ENCODE assay signal across 15 cellular contexts in the genomic region with DNA sequence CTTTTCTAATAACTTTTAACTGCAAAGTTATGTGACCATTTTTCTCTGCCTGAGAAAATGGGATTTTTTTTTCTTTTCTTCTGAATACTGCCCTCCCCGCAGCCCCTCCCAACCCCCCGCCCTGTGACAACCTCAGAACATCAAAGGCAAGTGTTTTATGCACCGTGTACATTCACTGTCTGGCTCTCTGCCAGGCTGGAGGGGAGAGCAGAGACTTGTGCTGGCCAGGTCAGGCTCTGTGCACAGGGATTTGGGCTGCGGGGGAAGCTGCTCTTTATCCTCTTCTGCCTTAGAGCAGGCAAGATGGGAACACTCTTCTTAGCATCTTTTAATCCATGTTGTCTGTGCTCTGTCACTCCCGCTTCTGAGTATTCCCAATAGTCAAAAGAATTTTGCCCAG.
DNase-seq lines count a peak whose midpoint lies in the region; ATAC-seq and TF ChIP-seq lines count a peak whose summit lies in the region.
"Had no signal": no experiment of that assay in that cellular context is flagged by ENCODE, and none has a peak within 500 bp of the region (broad histone marks: within the 10 kb centered on the region; RNA-seq: fewer than 3 reads in every experiment).

No MANE protein-coding gene starts in this region.

- BruUV-seq in OCI-LY7 (replicated peaks; lab: Mats Ljungman, UMichigan) = no TSS peak

- H3K79me2 ChIP-seq in mesendoderm (ENCODE audit: control insufficient read depth, insufficient read depth, low read length) = no peaks in the 10 kb centered on the region
- H3K79me2 ChIP-seq in OCI-LY7 (ENCODE audit: insufficient read depth, low read depth, low read length) = no peaks in the 10 kb centered on the region

- H3K23ac ChIP-seq in mesendoderm (ENCODE audit: low read length) = no peak overlapping the region

- POLR2A ChIA-PET in OCI-LY7 (lab: Charles Lee) = no interaction called here

- H4K8ac ChIP-seq in mesendoderm (ENCODE audit: low read depth, low read length) = no peak overlapping the region

- H3K56ac ChIP-seq in mesendoderm (ENCODE audit: low read length) = no peak overlapping the region

- DNase-seq in SHP77 (lab: John Stamatoyannopoulos, UW) (peak; percentile 7 to 55), SHP77 treated with DMSO at 0.1 percent for 48 hours (lab: John Stamatoyannopoulos, UW) (no peak), NCI-H82 treated with DMSO at 0.1 percent for 48 hours (lab: John Stamatoyannopoulos, UW; ENCODE audit: unreplicated experiment) (peak; percentile 35), stomach (peak; percentile 53), mesendoderm (no peak), MV-4-11 (lab: John Stamatoyannopoulos, UW) (no peak), OCI-LY7 (ENCODE audit: low spot score) (no peak)
- DNase-seq: activated CD4-positive, alpha-beta T cell treated with anti-CD3 and anti-CD28 coated beads, Interleukin-2, amount 50 U/mL, for 4 hours; activated T-cell treated with anti-CD3 and anti-CD28 coated beads, Interleukin-2, amount 50 U/mL, for 48 hours; effector CD4-positive, alpha-beta T cell; foreskin melanocyte; HFFc6; MG63; NCI-H2171 treated with DMSO at 0.1 percent for 48 hours had no signal

- H3K9me2 ChIP-seq in OCI-LY7 (ENCODE audit: insufficient read depth, low read length) = no peaks in the 10 kb centered on the region

- TF ChIP-seq CTCF in stomach (IDR thresholded peaks at IDR 0.05) (no peak), OCI-LY7 (conservative IDR thresholded peaks at IDR 0.05; ENCODE audit: low read length) (no peak)

- H3K9me3 ChIP-seq in stomach (peaks cover 0 to 11% (median 3%) of the 10 kb centered on the region in 4 donors), OCI-LY7 (ENCODE audit: low read length) (no peaks in the 10 kb centered on the region)

- H2BK5ac ChIP-seq in mesendoderm (ENCODE audit: low read length) = no peak overlapping the region

- intact Hi-C loops in stomach (cut with DNase I; ENCODE audit: low total_unique reads) (no loop called here), OCI-LY7 (cut with micrococcal nuclease; ENCODE audit: unreplicated experiment) (no loop called here)

- TF ChIP-seq EP300 in stomach (IDR thresholded peaks at IDR 0.05) = no peak

- H3K4me1 ChIP-seq in stomach (peaks cover 0 to 11% (median 4%) of the 10 kb centered on the region in 4 donors), mesendoderm (ENCODE audit: control insufficient read depth, low read depth, low read length) (no peaks in the 10 kb centered on the region), OCI-LY7 (ENCODE audit: insufficient read depth, low read length, poor library complexity, severe bottlenecking) (no peaks in the 10 kb centered on the region)

- H3K4ac ChIP-seq in mesendoderm (ENCODE audit: low read depth, low read length) = no peak overlapping the region

- no peak overlapping the region for H3K9ac ChIP-seq in mesendoderm (ENCODE audit: low read length)

- H2BK15ac ChIP-seq in mesendoderm (replicated peaks; ENCODE audit: low read depth) = no peak overlapping the region

- H4K20me1 ChIP-seq in OCI-LY7 (ENCODE audit: insufficient read depth, low read length) = no peaks in the 10 kb centered on the region

- no peak overlapping the region for H2BK120ac ChIP-seq in mesendoderm (ENCODE audit: low read depth, low read length)

- H3K27ac ChIP-seq in stomach (no peak overlapping the region), mesendoderm (ENCODE audit: low read depth, low read length) (no peak overlapping the region), OCI-LY7 (ENCODE audit: low read depth, low read length, poor library complexity, severe bottlenecking) (no peak overlapping the region)

- H3K79me1 ChIP-seq in mesendoderm (ENCODE audit: low read length) = no peaks in the 10 kb centered on the region

- no peak overlapping the region for H2AK5ac ChIP-seq in mesendoderm (ENCODE audit: low read length)

- H3K36me3 ChIP-seq in stomach = no peaks in the 10 kb centered on the region
- no peaks in the 10 kb centered on the region for H3K36me3 ChIP-seq in mesendoderm (ENCODE audit: control insufficient read depth, insufficient read depth, low read length)
- H3K36me3 ChIP-seq in OCI-LY7 (ENCODE audit: insufficient read depth, low read length) = no peaks in the 10 kb centered on the region
- H3K36me3 ChIP-seq: MG63 had no signal

- H3K18ac ChIP-seq in mesendoderm (ENCODE audit: low read length) = no peak overlapping the region

- ATAC-seq in esophagus mucosa = peak; percentile 17

- no peak overlapping the region for H3K4me2 ChIP-seq in mesendoderm (ENCODE audit: low read length)
- H3K4me2 ChIP-seq in OCI-LY7 (ENCODE audit: low read length) = no peak overlapping the region

- H2AFZ ChIP-seq in OCI-LY7 (ENCODE audit: low read length) = no peak overlapping the region

- H3K27me3 ChIP-seq in stomach (no peaks in the 10 kb centered on the region), mesendoderm (ENCODE audit: insufficient read depth, low read length, poor library complexity) (no peaks in the 10 kb centered on the region)
- H3K27me3 ChIP-seq: MG63 had no signal

- TF ChIP-seq POLR2A in stomach (IDR thresholded peaks at IDR 0.05) = no peak

- H4K5ac ChIP-seq in mesendoderm (ENCODE audit: low read length) = no peak overlapping the region

- no peak overlapping the region for H3K4me3 ChIP-seq in stomach
- no peak overlapping the region for H3K4me3 ChIP-seq in mesendoderm (ENCODE audit: low read length)
- H3K4me3 ChIP-seq in OCI-LY7 (ENCODE audit: low read depth, low read length, poor library complexity, severe bottlenecking) = no peak overlapping the region
- H3K4me3 ChIP-seq: MG63 had no signal

- CTCF ChIA-PET in OCI-LY7 (lab: Charles Lee; ENCODE audit: unreplicated experiment) = no interaction called here

- WGBS in stomach, 5 donors = 26 to 41% (median 30%) methylated on average over 5 of the region's 5 CpGs
- no CpG with 5 or more reads among the region's 5 CpGs for WGBS in mesendoderm (ENCODE audit: extremely low coverage, insufficient coverage, low lambda C conversion rate)

Comparison
In these comparisons a context has a peak if more than half of its experiments do, and no peak if none do; other contexts are left out.
1. DNase-seq: peak in SHP77 (2 of 2), NCI-H82 treated with DMSO at 0.1 percent for 48 hours (single experiment) and stomach (single experiment); none in SHP77 treated with DMSO at 0.1 percent for 48 hours (single experiment), mesendoderm (single experiment), MV-4-11 (single experiment) and OCI-LY7 (single experiment).